ENCODE assay signal across 8 cellular contexts in the genomic region with DNA sequence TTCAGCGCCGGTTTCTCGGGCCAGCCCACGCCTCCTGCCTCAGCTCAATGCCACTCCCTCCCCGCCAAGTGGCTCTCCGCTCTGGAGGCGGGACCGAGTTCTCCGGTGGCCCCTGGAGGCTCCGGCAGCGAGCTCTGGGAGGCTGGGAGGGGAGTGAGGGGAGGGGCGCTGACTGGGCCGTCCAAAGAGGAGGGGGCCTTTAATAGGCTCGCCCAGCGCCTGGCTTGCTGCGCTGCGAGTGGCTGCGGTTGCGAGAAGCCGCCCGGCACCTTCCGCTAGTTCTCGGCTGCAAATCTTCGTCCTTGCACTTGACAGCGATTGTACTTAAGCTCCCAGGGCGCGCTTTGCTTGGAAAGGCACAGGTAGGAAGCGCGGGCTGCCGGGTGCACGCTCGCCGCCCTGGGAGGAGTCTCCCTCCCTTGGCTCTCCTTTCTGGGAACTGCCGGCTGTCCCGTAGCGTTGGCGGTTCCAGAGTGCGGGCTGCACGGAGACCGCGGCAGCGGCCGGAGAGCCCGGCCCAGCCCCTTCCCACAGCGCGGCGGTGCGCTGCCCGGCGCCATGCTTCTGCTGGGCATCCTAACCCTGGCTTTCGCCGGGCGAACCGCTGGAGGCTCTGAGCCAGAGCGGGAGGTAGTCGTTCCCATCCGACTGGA. TPM values are rescaled to one million over a fixed set of nuclear protein-coding genes. Genes with fewer than 3 reads are reported as not detected.
DNase-seq lines count a peak whose midpoint lies in the region; ATAC-seq and TF ChIP-seq lines count a peak whose summit lies in the region.

A gene with protein sequence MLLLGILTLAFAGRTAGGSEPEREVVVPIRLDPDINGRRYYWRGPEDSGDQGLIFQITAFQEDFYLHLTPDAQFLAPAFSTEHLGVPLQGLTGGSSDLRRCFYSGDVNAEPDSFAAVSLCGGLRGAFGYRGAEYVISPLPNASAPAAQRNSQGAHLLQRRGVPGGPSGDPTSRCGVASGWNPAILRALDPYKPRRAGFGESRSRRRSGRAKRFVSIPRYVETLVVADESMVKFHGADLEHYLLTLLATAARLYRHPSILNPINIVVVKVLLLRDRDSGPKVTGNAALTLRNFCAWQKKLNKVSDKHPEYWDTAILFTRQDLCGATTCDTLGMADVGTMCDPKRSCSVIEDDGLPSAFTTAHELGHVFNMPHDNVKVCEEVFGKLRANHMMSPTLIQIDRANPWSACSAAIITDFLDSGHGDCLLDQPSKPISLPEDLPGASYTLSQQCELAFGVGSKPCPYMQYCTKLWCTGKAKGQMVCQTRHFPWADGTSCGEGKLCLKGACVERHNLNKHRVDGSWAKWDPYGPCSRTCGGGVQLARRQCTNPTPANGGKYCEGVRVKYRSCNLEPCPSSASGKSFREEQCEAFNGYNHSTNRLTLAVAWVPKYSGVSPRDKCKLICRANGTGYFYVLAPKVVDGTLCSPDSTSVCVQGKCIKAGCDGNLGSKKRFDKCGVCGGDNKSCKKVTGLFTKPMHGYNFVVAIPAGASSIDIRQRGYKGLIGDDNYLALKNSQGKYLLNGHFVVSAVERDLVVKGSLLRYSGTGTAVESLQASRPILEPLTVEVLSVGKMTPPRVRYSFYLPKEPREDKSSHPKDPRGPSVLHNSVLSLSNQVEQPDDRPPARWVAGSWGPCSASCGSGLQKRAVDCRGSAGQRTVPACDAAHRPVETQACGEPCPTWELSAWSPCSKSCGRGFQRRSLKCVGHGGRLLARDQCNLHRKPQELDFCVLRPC (plus strand): TSS at position 230 of the 653 bp plus-strand sequence. CDS start 329 bp downstream, at position 559.

- peaks cover 3% of the 10 kb centered on the region for H3K4me1 ChIP-seq in CD4-positive, alpha-beta memory T cell (ENCODE audit: insufficient read depth, low read length)
- H3K4me1 ChIP-seq in iPS-20b (ENCODE audit: insufficient read depth, low read length), result 0 out of 2 replicates have a peak, but pooled peaks cover 2% of the 10 kb centered on the region
- H3K4me1 ChIP-seq in skeletal muscle tissue (ENCODE audit: control insufficient read depth in 3 of 3, insufficient read depth in 3 of 3, low read length in 3 of 3), result peaks cover 33 to 38% (median 37%) of the 10 kb centered on the region in 3 donors

- H3K36me3 ChIP-seq in CD4-positive, alpha-beta memory T cell (ENCODE audit: insufficient read depth, low read length), result no peaks in the 10 kb centered on the region
- H3K36me3 ChIP-seq in brain microvascular endothelial cell (replicated peaks) (no peaks in the 10 kb centered on the region), iPS-20b (ENCODE audit: insufficient read depth, low read depth, low read length) (no peaks in the 10 kb centered on the region), skeletal muscle tissue (ENCODE audit: control insufficient read depth in 3 of 3, insufficient read depth in 3 of 3, low read length in 3 of 3) (no peaks in the 10 kb centered on the region)

- intact Hi-C loops in CD4-positive, alpha-beta memory T cell (cut with micrococcal nuclease), result no loop called here

- H3K27me3 Mint-ChIP-seq in CD4-positive, alpha-beta memory T cell, result peaks cover 21 to 28% of the 10 kb centered on the region in 2 donors
- peaks cover 5% of the 10 kb centered on the region for H3K27me3 Mint-ChIP-seq in HFFc6 (ENCODE audit: insufficient read depth)

- H3K4me3 ChIP-seq in CD4-positive, alpha-beta memory T cell (ENCODE audit: low read length in 2 of 2), result no peak within 1 kb of the TSS
- H3K4me3 ChIP-seq in brain microvascular endothelial cell (ENCODE audit: low read depth, low read length) (peak within 1 kb of the TSS; percentile 58), iPS-20b (ENCODE audit: low read length) (peak within 1 kb of the TSS; percentile 76), skeletal muscle tissue (ENCODE audit: low read length in 3 of 3) (peak within 1 kb of the TSS; percentile 71 to 79 (median 74))

- H3K27ac Mint-ChIP-seq in CD4-positive, alpha-beta memory T cell, result no peak within 1 kb of the TSS
- H3K27ac Mint-ChIP-seq in HFFc6, result no peak within 1 kb of the TSS

- H3K4me3 Mint-ChIP-seq in CD4-positive, alpha-beta memory T cell, result peak within 1 kb of the TSS; percentile 32 to 83 (median 57)
- H3K4me3 Mint-ChIP-seq in HFFc6, result peak within 1 kb of the TSS; percentile 85

- H3K27ac ChIP-seq in CD4-positive, alpha-beta memory T cell (ENCODE audit: low read depth, low read length), result no peak within 1 kb of the TSS
- H3K27ac ChIP-seq in brain microvascular endothelial cell (no peak within 1 kb of the TSS), iPS-20b (ENCODE audit: low read length) (no peak within 1 kb of the TSS), skeletal muscle tissue (ENCODE audit: low read depth, low read length) (peak within 1 kb of the TSS; percentile 7)

- DNase-seq in CD4-positive, alpha-beta memory T cell, result no peak
- DNase-seq in HFFc6 (peak; percentile 32), NOMO-1 (lab: John Stamatoyannopoulos, UW; ENCODE audit: unreplicated experiment in 2 of 2) (peak; percentile 53 to 60), brain microvascular endothelial cell (peak; percentile 61)

- peaks cover 3 to 22% (median 4%) of the 10 kb centered on the region in 4 donors for H3K4me1 Mint-ChIP-seq in CD4-positive, alpha-beta memory T cell
- peaks cover 26% of the 10 kb centered on the region for H3K4me1 Mint-ChIP-seq in HFFc6 (ENCODE audit: low read depth)

- TF ChIP-seq CTCF in HFFc6 (IDR thresholded peaks at IDR 0.05) (no peak), brain microvascular endothelial cell (IDR thresholded peaks at IDR 0.05; ENCODE audit: low read depth, low read length, missing control alignments) (no peak)

- in situ Hi-C loops in brain microvascular endothelial cell (cut with HindIII; ENCODE audit: low pct_ligation_motif_present, low sequenced_read_pairs), result loop anchor here (10.0 kb wide), 1 partner anchor 416 kb away; no protein-coding TSS in a partner anchor

- POLR2A ChIA-PET in CD4-positive, alpha-beta memory T cell (lab: Charles Lee; ENCODE audit: partially characterized antibody), result no interaction called here

- H3K9me3 Mint-ChIP-seq in CD4-positive, alpha-beta memory T cell, result no peaks in the 10 kb centered on the region
- H3K9me3 Mint-ChIP-seq in HFFc6, result no peaks in the 10 kb centered on the region

- no peaks in the 10 kb centered on the region for H3K27me3 ChIP-seq in CD4-positive, alpha-beta memory T cell (ENCODE audit: insufficient read depth, low read length)
- H3K27me3 ChIP-seq in brain microvascular endothelial cell (replicated peaks), result no peaks in the 10 kb centered on the region
- peaks cover 79% of the 10 kb centered on the region for H3K27me3 ChIP-seq in iPS-20b (ENCODE audit: insufficient read depth, low read length)
- H3K27me3 ChIP-seq in skeletal muscle tissue (ENCODE audit: control insufficient read depth in 3 of 3, insufficient read depth in 3 of 3, low read length in 3 of 3), result peaks cover 6 to 15% (median 12%) of the 10 kb centered on the region in 3 donors

- H3K9ac ChIP-seq in iPS-20b (ENCODE audit: low read depth, low read length), result peak within 1 kb of the TSS; percentile 38; the same call in 1 of the 2 replicates
- H3K9ac ChIP-seq in skeletal muscle tissue (ENCODE audit: low read depth in 1 of 3, low read length in 3 of 3), result peak within 1 kb of the TSS; percentile 51 to 78 (median 69)

- no peaks in the 10 kb centered on the region for H3K9me3 ChIP-seq in CD4-positive, alpha-beta memory T cell (ENCODE audit: control insufficient read depth in 1 of 2, low read length in 2 of 2)
- H3K9me3 ChIP-seq in iPS-20b (ENCODE audit: insufficient read depth, low read depth, low read length) (no peaks in the 10 kb centered on the region), skeletal muscle tissue (ENCODE audit: control insufficient read depth in 3 of 3, low read length in 3 of 3) (no peaks in the 10 kb centered on the region)

- no peaks in the 10 kb centered on the region for H3K36me3 Mint-ChIP-seq in CD4-positive, alpha-beta memory T cell
- no peaks in the 10 kb centered on the region for H3K36me3 Mint-ChIP-seq in HFFc6 (ENCODE audit: low read depth)

- CTCF ChIA-PET in CD4-positive, alpha-beta memory T cell (lab: Charles Lee; ENCODE audit: partially characterized antibody), result no interaction called here

- ATAC-seq in GM21423 (IDR thresholded peaks at IDR 0.05; ENCODE audit: unreplicated experiment), result no peak
- no peak for ATAC-seq in HG03039 (IDR thresholded peaks at IDR 0.05; ENCODE audit: unreplicated experiment)

RNA-seq across cellular contexts. Expression of the gene that starts here (rescaled TPM):
- not detected for total RNA-seq in CD4-positive, alpha-beta memory T cell
- not detected for polyA plus RNA-seq in CD4-positive, alpha-beta memory T cell
- total RNA-seq in HFFc6 (2021; fragmentation: NEBNext Ultra II Directional; extraction: Animal tissue kit (Norgen Biotek cat#: 25700)), result 1 to 10 TPM in 2 of 6 experiments, under 1 TPM in 4; 0.21 to 1.1 (median 0.94) TPM
- 15.7 TPM for total RNA-seq in skeletal muscle tissue

Comparison
In these comparisons a context has a peak if more than half of its experiments do, and no peak if none do; other contexts are left out.
1. DNase-seq: peak in HFFc6 (single experiment), NOMO-1 (2 of 2) and brain microvascular endothelial cell (single experiment); none in CD4-positive, alpha-beta memory T cell (0 of 5).
2. H3K4me3 ChIP-seq: peak in brain microvascular endothelial cell (single experiment), iPS-20b (single experiment) and skeletal muscle tissue (3 of 3); none in CD4-positive, alpha-beta memory T cell (0 of 2).